13 cellular contexts compared by ENCODE assay signal in genomic region chr22:32847067-32847491, GRCh38. TPM values are rescaled to one million over a fixed set of nuclear protein-coding genes. Genes with fewer than 3 reads are reported as not detected.
DNase-seq lines count a peak whose midpoint lies in the region; ATAC-seq and TF ChIP-seq lines count a peak whose summit lies in the region.
"Had no signal": no experiment of that assay in that cellular context is flagged by ENCODE, and none has a peak within 500 bp of the region (broad histone marks: within the 10 kb centered on the region; RNA-seq: fewer than 3 reads in every experiment).

No MANE protein-coding gene starts in this region.

- H3K4me3 Mint-ChIP-seq in brain (no peak overlapping the region), endodermal cell (no peak overlapping the region)
- H3K4me3 Mint-ChIP-seq in natural killer cell treated with Interleukin-12 subunit alpha and Interleukin-12 subunit beta and Interleukin-15 and Interleukin-18, amount 100 ng/mL, for 72 hours: no peak overlapping the region
- H3K4me3 Mint-ChIP-seq: activated CD4-positive, alpha-beta memory T cell treated with anti-CD3 and anti-CD28 coated beads for 36 hours had no signal

- H3K4me1 Mint-ChIP-seq in brain (peaks cover 30% of the 10 kb centered on the region), endodermal cell (no peaks in the 10 kb centered on the region)
- peaks cover 0 to 5% of the 10 kb centered on the region in 2 donors for H3K4me1 Mint-ChIP-seq in natural killer cell treated with Interleukin-12 subunit alpha and Interleukin-12 subunit beta and Interleukin-15 and Interleukin-18, amount 100 ng/mL, for 72 hours (ENCODE audit: low read depth in 2 of 2)

- peak; percentile 4 for DNase-seq in DMS 273 treated with DMSO at 0.1 percent for 48 hours (lab: John Stamatoyannopoulos, UW)
- peak; percentile 59 to 79 (median 72) for DNase-seq in right cardiac atrium
- DNase-seq in stromal cell of bone marrow (ENCODE audit: low read depth): peak; percentile 34
- DNase-seq in stimulated activated CD8-positive, alpha-beta memory T cell treated with anti-CD3 and anti-CD28 coated beads, Interleukin-4, amount 100 ng/mL, for 48 hours: no peak
- DNase-seq in natural killer cell treated with Interleukin-12 subunit alpha and Interleukin-12 subunit beta and Interleukin-15 and Interleukin-18, amount 100 ng/mL, for 72 hours (ENCODE audit: low spot score): no peak
- DNase-seq in endodermal cell: no peak
- no peak for DNase-seq in NOMO-1 (lab: John Stamatoyannopoulos, UW; ENCODE audit: unreplicated experiment in 2 of 2)
- DNase-seq: activated CD4-positive, alpha-beta memory T cell treated with anti-CD3 and anti-CD28 coated beads for 36 hours; effector CD8-positive, alpha-beta T cell; MM.1S had no signal

- H3K27ac ChIP-seq in right cardiac atrium (ENCODE audit: low read length): peak overlapping the region; percentile 49
- H3K27ac ChIP-seq in endodermal cell (ENCODE audit: low read depth, low read length): no peak overlapping the region
- H3K27ac ChIP-seq: SJSA1 had no signal

- no peaks in the 10 kb centered on the region for H3K9me3 Mint-ChIP-seq in brain
- no peaks in the 10 kb centered on the region for H3K9me3 Mint-ChIP-seq in natural killer cell treated with Interleukin-12 subunit alpha and Interleukin-12 subunit beta and Interleukin-15 and Interleukin-18, amount 100 ng/mL, for 72 hours
- H3K9me3 Mint-ChIP-seq in endodermal cell: no peaks in the 10 kb centered on the region
- H3K9me3 Mint-ChIP-seq: activated CD4-positive, alpha-beta memory T cell treated with anti-CD3 and anti-CD28 coated beads for 36 hours; activated T-helper 2 cell treated with anti-CD3 and anti-CD28 coated beads, Interferon-gamma antibody, Interleukin-2, Interleukin-4, amounts not matched to agents 10 μg/mL and 5 μg/mL and 100 μg/mL, durations not matched to agents 14 hours and 24 hours and 36 hours had no signal

- H3K4me1 ChIP-seq in right cardiac atrium (ENCODE audit: control insufficient read depth, insufficient read depth, low read length) (peaks cover 64% of the 10 kb centered on the region), endodermal cell (ENCODE audit: control insufficient read depth, insufficient read depth, low read length) (no peaks in the 10 kb centered on the region)
- H3K4me1 ChIP-seq: SJSA1 had no signal

- H3K4me3 ChIP-seq in right cardiac atrium (ENCODE audit: low read length) (no peak overlapping the region), endodermal cell (ENCODE audit: low read length) (no peak overlapping the region)
- H3K4me3 ChIP-seq: SJSA1 had no signal

- peaks cover 11% of the 10 kb centered on the region for H3K36me3 ChIP-seq in endodermal cell (ENCODE audit: control insufficient read depth, insufficient read depth, low read length)

- H3K9me3 ChIP-seq in right cardiac atrium (ENCODE audit: control insufficient read depth, low read length) (no peaks in the 10 kb centered on the region), endodermal cell (ENCODE audit: control insufficient read depth, low read length) (no peaks in the 10 kb centered on the region)
- H3K9me3 ChIP-seq: SJSA1 had no signal

- H3K36me3 Mint-ChIP-seq in brain (peaks cover 30% of the 10 kb centered on the region), endodermal cell (ENCODE audit: low read depth) (peaks cover 5% of the 10 kb centered on the region)
- H3K36me3 Mint-ChIP-seq in natural killer cell treated with Interleukin-12 subunit alpha and Interleukin-12 subunit beta and Interleukin-15 and Interleukin-18, amount 100 ng/mL, for 72 hours: no peaks in the 10 kb centered on the region
- H3K36me3 Mint-ChIP-seq: activated CD4-positive, alpha-beta memory T cell treated with anti-CD3 and anti-CD28 coated beads for 36 hours had no signal

- H3K27ac Mint-ChIP-seq in brain (peak overlapping the region in 3 of 5 experiments; percentile 46 to 77 (median 51)), endodermal cell (no peak overlapping the region)
- H3K27ac Mint-ChIP-seq in natural killer cell treated with Interleukin-12 subunit alpha and Interleukin-12 subunit beta and Interleukin-15 and Interleukin-18, amount 100 ng/mL, for 72 hours: no peak overlapping the region
- H3K27ac Mint-ChIP-seq: activated CD4-positive, alpha-beta memory T cell treated with anti-CD3 and anti-CD28 coated beads for 36 hours; activated T-helper 2 cell treated with anti-CD3 and anti-CD28 coated beads, Interferon-gamma antibody, Interleukin-2, Interleukin-4, amounts not matched to agents 10 μg/mL and 5 μg/mL and 100 μg/mL, durations not matched to agents 14 hours and 24 hours and 36 hours had no signal

- H3K9ac ChIP-seq in endodermal cell (ENCODE audit: extremely low read depth, low read length, poor library complexity, severe bottlenecking): no peak overlapping the region

- no peaks in the 10 kb centered on the region for H3K27me3 Mint-ChIP-seq in brain
- peaks cover 16 to 45% of the 10 kb centered on the region in 2 donors for H3K27me3 Mint-ChIP-seq in natural killer cell treated with Interleukin-12 subunit alpha and Interleukin-12 subunit beta and Interleukin-15 and Interleukin-18, amount 100 ng/mL, for 72 hours
- no peaks in the 10 kb centered on the region for H3K27me3 Mint-ChIP-seq in endodermal cell (ENCODE audit: insufficient read depth)

- no peaks in the 10 kb centered on the region for H3K27me3 ChIP-seq in right cardiac atrium (ENCODE audit: control insufficient read depth, insufficient read depth)
- H3K27me3 ChIP-seq in endodermal cell (ENCODE audit: control insufficient read depth, insufficient read depth, low read length, poor library complexity, severe bottlenecking): no peaks in the 10 kb centered on the region
- H3K27me3 ChIP-seq: SJSA1 had no signal

- no peak for TF ChIP-seq CTCF in brain (conservative IDR thresholded peaks at IDR 0.05)
- no peak for TF ChIP-seq CTCF in endodermal cell (conservative IDR thresholded peaks at IDR 0.05)

- ATAC-seq in right cardiac atrium: no peak
- ATAC-seq in natural killer cell treated with Interleukin-12 subunit alpha and Interleukin-12 subunit beta and Interleukin-15 and Interleukin-18, amount 100 ng/mL, for 72 hours: no peak

- intact Hi-C loops in right cardiac atrium (cut with DNase I): no loop called here

- 28% methylated on average over 13 of the region's 13 CpGs for WGBS in right cardiac atrium
- WGBS in endodermal cell (ENCODE audit: insufficient coverage in 1 of 2, insufficient read length in 1 of 2), 2 experiments: 94 to 96% methylated on average over 8 to 13 of the region's 13 CpGs

RNA-seq across cellular contexts. Expression of gene TIMP3, which starts 45.6 kb away (rescaled TPM):
- polyA plus RNA-seq in brain (ENCODE audit: insufficient read depth, low read depth, low replicate concordance) (47.8 TPM), right cardiac atrium (412 TPM)
- total RNA-seq in right cardiac atrium (100 to 1,000 TPM; 488 to 893 (median 598) TPM), endodermal cell (10 to 100 TPM in 1 of 2 donors, 1 to 10 TPM in 1; 6.3 to 17.1 TPM)
- not detected for total RNA-seq in natural killer cell treated with Interleukin-12 subunit alpha and Interleukin-12 subunit beta and Interleukin-15 and Interleukin-18, amount 100 ng/mL, for 72 hours
- polyA plus RNA-seq in endodermal cell (2013, experiment 1 of 2): 20.9 TPM
- polyA plus RNA-seq in endodermal cell (2013, experiment 2 of 2): 21.2 TPM
- total RNA-seq: activated CD4-positive, alpha-beta memory T cell treated with anti-CD3 and anti-CD28 coated beads for 36 hours had no signal

Comparison
In these comparisons a context has a peak if more than half of its experiments do, and no peak if none do; other contexts are left out.
1. DNase-seq: peak in DMS 273 treated with DMSO at 0.1 percent for 48 hours (single experiment), right cardiac atrium (3 of 3) and stromal cell of bone marrow (single experiment); none in stimulated activated CD8-positive, alpha-beta memory T cell treated with anti-CD3 and anti-CD28 coated beads, Interleukin-4, amount 100 ng/mL, for 48 hours (single experiment), natural killer cell treated with Interleukin-12 subunit alpha and Interleukin-12 subunit beta and Interleukin-15 and Interleukin-18, amount 100 ng/mL, for 72 hours (single experiment), endodermal cell (single experiment) and NOMO-1 (0 of 2).
2. H3K27ac Mint-ChIP-seq: peak in brain (3 of 5); none in natural killer cell treated with Interleukin-12 subunit alpha and Interleukin-12 subunit beta and Interleukin-15 and Interleukin-18, amount 100 ng/mL, for 72 hours (0 of 2) and endodermal cell (single experiment).
3. RNA of gene TIMP3, which starts 45.6 kb away (total RNA-seq): 488 to 893 TPM in right cardiac atrium; 6.3 to 17.1 TPM in endodermal cell and not detected in natural killer cell treated with Interleukin-12 subunit alpha and Interleukin-12 subunit beta and Interleukin-15 and Interleukin-18, amount 100 ng/mL, for 72 hours; every median in the first group is over 10 times any median in the second.